In the genomic region with DNA sequence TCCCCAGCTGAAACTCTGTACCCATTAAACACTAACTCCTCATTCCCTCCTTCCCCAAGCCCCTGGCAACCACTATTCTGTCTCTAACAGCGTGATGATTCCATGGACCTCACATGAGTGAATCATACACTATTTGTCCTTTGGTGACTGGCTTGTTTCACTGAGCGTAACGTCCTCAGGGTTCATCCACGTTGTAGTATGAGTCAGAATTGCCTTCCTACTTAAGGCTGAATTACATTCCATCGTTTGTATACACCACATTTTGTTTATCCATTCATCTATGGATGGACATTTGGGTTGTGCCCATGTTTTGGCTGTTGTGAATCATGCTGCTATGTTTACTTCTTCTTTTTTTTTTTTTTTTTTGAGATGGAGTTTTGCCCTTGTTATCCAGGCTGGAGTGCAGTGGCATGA, we compare ENCODE assay signal across 13 cellular contexts. TPM values are rescaled to one million over a fixed set of nuclear protein-coding genes. Genes with fewer than 3 reads are reported as not detected.
DNase-seq lines count a peak whose midpoint lies in the region; ATAC-seq and TF ChIP-seq lines count a peak whose summit lies in the region.
"Had no signal": no experiment of that assay in that cellular context is flagged by ENCODE, and none has a peak within 500 bp of the region (broad histone marks: within the 10 kb centered on the region; RNA-seq: fewer than 3 reads in every experiment).

No MANE protein-coding gene starts in this region.

- no peak overlapping the region for H3K4me3 Mint-ChIP-seq in chondrocyte (ENCODE audit: unreplicated experiment)
- H3K4me3 Mint-ChIP-seq: endodermal cell; natural killer cell treated with Interleukin-12 subunit alpha and Interleukin-12 subunit beta and Interleukin-15 and Interleukin-18, amount 100 ng/mL, for 72 hours had no signal

- H3K9me3 ChIP-seq in mucosa of descending colon (no peaks in the 10 kb centered on the region), heart right ventricle (peaks cover 0 to 13% (median 0%) of the 10 kb centered on the region in 11 donors)

- H3K27ac ChIP-seq in heart right ventricle, result no peak overlapping the region

- 70 to 78% methylated on average over 5 of the region's 5 CpGs for WGBS in heart right ventricle, 2 donors

- H3K27me3 Mint-ChIP-seq in chondrocyte (ENCODE audit: low read depth), result no peaks in the 10 kb centered on the region

- H3K36me3 Mint-ChIP-seq in chondrocyte (ENCODE audit: low read depth), result peaks cover 2% of the 10 kb centered on the region
- H3K36me3 Mint-ChIP-seq: natural killer cell treated with Interleukin-12 subunit alpha and Interleukin-12 subunit beta and Interleukin-15 and Interleukin-18, amount 100 ng/mL, for 72 hours had no signal

- peaks cover 32% of the 10 kb centered on the region for H3K4me1 Mint-ChIP-seq in chondrocyte (ENCODE audit: low read depth)

- TF ChIP-seq CTCF in chondrocyte (IDR thresholded peaks at IDR 0.05), result no peak
- no peak for TF ChIP-seq CTCF in mucosa of descending colon (IDR thresholded peaks at IDR 0.05)
- no peak for TF ChIP-seq CTCF in heart right ventricle (IDR thresholded peaks at IDR 0.05)

- peaks cover 3% of the 10 kb centered on the region for H3K4me1 ChIP-seq in mucosa of descending colon (ENCODE audit: low read depth)
- H3K4me1 ChIP-seq in heart right ventricle, result peaks cover 0 to 14% (median 8%) of the 10 kb centered on the region in 9 donors

- H3K27me3 ChIP-seq in heart right ventricle, result peaks cover 0 to 5% (median 0%) of the 10 kb centered on the region in 7 donors

- ATAC-seq in mucosa of descending colon, result peak; percentile 90
- ATAC-seq in heart right ventricle, result no peak
- no peak for ATAC-seq in HG02973 (IDR thresholded peaks at IDR 0.05; ENCODE audit: unreplicated experiment)
- ATAC-seq: natural killer cell treated with Interleukin-12 subunit alpha and Interleukin-12 subunit beta and Interleukin-15 and Interleukin-18, amount 100 ng/mL, for 72 hours had no signal

- H3K9me3 Mint-ChIP-seq in chondrocyte (ENCODE audit: low read depth), result peaks cover 5% of the 10 kb centered on the region
- H3K9me3 Mint-ChIP-seq: endodermal cell; natural killer cell treated with Interleukin-12 subunit alpha and Interleukin-12 subunit beta and Interleukin-15 and Interleukin-18, amount 100 ng/mL, for 72 hours had no signal

- H3K27ac Mint-ChIP-seq in chondrocyte (ENCODE audit: unreplicated experiment), result peak overlapping the region; percentile 71
- H3K27ac Mint-ChIP-seq: endodermal cell; natural killer cell treated with Interleukin-12 subunit alpha and Interleukin-12 subunit beta and Interleukin-15 and Interleukin-18, amount 100 ng/mL, for 72 hours had no signal

- intact Hi-C loops in mucosa of descending colon (cut with DNase I, micrococcal nuclease), result no loop called here
- intact Hi-C loops in heart right ventricle (cut with DNase I), result loop anchor here in 1 of 10 donors (10.0 kb wide), 1 partner anchor 81 kb away; no protein-coding TSS in a partner anchor

- H3K36me3 ChIP-seq in mucosa of descending colon (ENCODE audit: low read depth) (no peaks in the 10 kb centered on the region), heart right ventricle (no peaks in the 10 kb centered on the region)

- H3K4me3 ChIP-seq in mucosa of descending colon, result no peak overlapping the region
- no peak overlapping the region for H3K4me3 ChIP-seq in heart right ventricle

- DNase-seq in COLO829 (ENCODE audit: low spot score), result peak; percentile 51
- peak; percentile 72 for DNase-seq in NCI-H226
- DNase-seq in chondrocyte (ENCODE audit: low spot score), result no peak
- no peak for DNase-seq in mucosa of descending colon
- DNase-seq in heart right ventricle, result no peak
- no peak for DNase-seq in NK-92 (lab: John Stamatoyannopoulos, UW; ENCODE audit: unreplicated experiment)
- no peak for DNase-seq in GDM1 (lab: John Stamatoyannopoulos, UW)
- DNase-seq: activated T-cell treated with anti-CD3 and anti-CD28 coated beads, Interleukin-2, amount 50 U/mL, for 1 hour; DMS 273 treated with DMSO at 0.1 percent for 48 hours; endodermal cell; NCI-H2029 had no signal

RNA-seq across cellular contexts. Expression of a gene that starts 19.6 kb away (rescaled TPM):
- total RNA-seq in chondrocyte (26.2 to 46.3 TPM (median 29.3 TPM) in 3 replicates), mucosa of descending colon (10 to 100 TPM in 2 of 3 donors, 1 to 10 TPM in 1; 8.1 to 13.0 (median 11.6) TPM), heart right ventricle (1 to 10 TPM; 1.0 to 2.2 (median 2.0) TPM)
- polyA plus RNA-seq in heart right ventricle, result 1 to 10 TPM; 1.0 to 1.3 TPM

Comparison
In these comparisons a context has a peak if more than half of its experiments do, and no peak if none do; other contexts are left out.
1. DNase-seq: peak in COLO829 (single experiment) and NCI-H226 (single experiment); none in chondrocyte (single experiment), mucosa of descending colon (0 of 3), heart right ventricle (0 of 2), NK-92 (single experiment) and GDM1 (single experiment).